ENCODE assay signal across 22 cellular contexts in the genomic region with DNA sequence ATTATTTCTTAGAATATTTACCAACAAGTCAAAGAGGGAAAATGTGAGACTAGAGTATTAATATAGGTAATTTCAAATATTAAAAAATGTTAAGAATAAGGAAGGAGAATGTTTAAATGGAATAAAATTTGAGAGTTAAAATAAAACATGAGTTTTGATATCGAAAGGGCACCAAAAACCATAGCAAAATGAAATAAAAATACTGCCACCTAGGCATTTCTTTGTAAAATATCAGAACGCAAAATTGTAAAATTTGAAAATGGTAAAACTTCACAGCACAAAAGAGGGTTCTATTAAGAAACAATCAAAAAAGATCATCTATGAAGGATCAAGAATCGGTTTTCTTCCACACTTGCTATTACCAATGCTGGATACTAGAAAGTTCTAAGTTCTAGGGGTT.
"Had no signal": no experiment of that assay in that cellular context is flagged by ENCODE, and none has a peak within 500 bp of the region (broad histone marks: within the 10 kb centered on the region; RNA-seq: fewer than 3 reads in every experiment).

No MANE protein-coding gene starts in this region.

- FAIRE-seq: frontal cortex had no signal

- H3K4me2 ChIP-seq: smooth muscle cell had no signal

- H3K4me1 Mint-ChIP-seq: natural killer cell; neural crest cell; stimulated activated naive CD8-positive, alpha-beta T cell treated with anti-CD3 and anti-CD28 coated beads, Interleukin-15, amount 100 ng/mL, for 72 hours had no signal

- H3K4me3 ChIP-seq: left lung, right atrium auricular region, smooth muscle cell, thyroid gland, vagina had no signal

- ATAC-seq: left cardiac atrium; left lung; natural killer cell; sciatic nerve; stimulated activated naive CD8-positive, alpha-beta T cell treated with anti-CD3 and anti-CD28 coated beads, Interleukin-15, amount 100 ng/mL, for 72 hours had no signal

- H3K27ac ChIP-seq: left lung, neutrophil, parathyroid adenoma, right atrium auricular region, thyroid gland, vagina had no signal

- H3K9me3 Mint-ChIP-seq: neural crest cell had no signal

- H3K4me3 Mint-ChIP-seq: natural killer cell; neural crest cell; stimulated activated naive CD8-positive, alpha-beta T cell treated with anti-CD3 and anti-CD28 coated beads, Interleukin-15, amount 100 ng/mL, for 72 hours had no signal

- H3K4me1 ChIP-seq: left lung, parathyroid adenoma, right atrium auricular region, vagina had no signal

- H3K36me3 ChIP-seq: left lung, neutrophil, right atrium auricular region, thyroid gland, vagina had no signal

- DNase-seq: cortex of kidney; head of caudate nucleus; left cardiac atrium; left lung; natural killer cell; stimulated activated CD4-positive, alpha-beta T cell treated with anti-CD3 and anti-CD28 coated beads, Interleukin-12 subunit alpha, Interleukin-12 subunit beta, amount 100 ng/mL, for 4 hours; stimulated activated CD4-positive, alpha-beta T cell treated with anti-CD3 and anti-CD28 coated beads, Interleukin-1b, Interleukin-23, amount 100 ng/mL, for 48 hours; stimulated activated CD4-positive, alpha-beta T cell treated with anti-CD3 and anti-CD28 coated beads, Interleukin-4, amount 100 ng/mL, for 1 hour; stimulated activated CD8-positive, alpha-beta memory T cell treated with anti-CD3 and anti-CD28 coated beads, Interleukin-4, amount 100 ng/mL, for 48 hours; stimulated activated naive CD4-positive, alpha-beta T cell; stimulated activated naive CD8-positive, alpha-beta T cell treated with anti-CD3 and anti-CD28 coated beads, Interleukin-15, amount 100 ng/mL, for 72 hours; thyroid gland; trophoblast cell had no signal

- H3K9me3 ChIP-seq: left lung, neutrophil, right atrium auricular region, thyroid gland, vagina had no signal

- H3K27me3 ChIP-seq: left lung, neutrophil, right atrium auricular region, thyroid gland, vagina had no signal

- H3K9ac ChIP-seq: parathyroid adenoma had no signal

- H3K27me3 Mint-ChIP-seq: progenitor cell of endocrine pancreas; stimulated activated naive CD8-positive, alpha-beta T cell treated with anti-CD3 and anti-CD28 coated beads, Interleukin-15, amount 100 ng/mL, for 72 hours had no signal
